8 cellular contexts compared by ENCODE assay signal in the genomic region with DNA sequence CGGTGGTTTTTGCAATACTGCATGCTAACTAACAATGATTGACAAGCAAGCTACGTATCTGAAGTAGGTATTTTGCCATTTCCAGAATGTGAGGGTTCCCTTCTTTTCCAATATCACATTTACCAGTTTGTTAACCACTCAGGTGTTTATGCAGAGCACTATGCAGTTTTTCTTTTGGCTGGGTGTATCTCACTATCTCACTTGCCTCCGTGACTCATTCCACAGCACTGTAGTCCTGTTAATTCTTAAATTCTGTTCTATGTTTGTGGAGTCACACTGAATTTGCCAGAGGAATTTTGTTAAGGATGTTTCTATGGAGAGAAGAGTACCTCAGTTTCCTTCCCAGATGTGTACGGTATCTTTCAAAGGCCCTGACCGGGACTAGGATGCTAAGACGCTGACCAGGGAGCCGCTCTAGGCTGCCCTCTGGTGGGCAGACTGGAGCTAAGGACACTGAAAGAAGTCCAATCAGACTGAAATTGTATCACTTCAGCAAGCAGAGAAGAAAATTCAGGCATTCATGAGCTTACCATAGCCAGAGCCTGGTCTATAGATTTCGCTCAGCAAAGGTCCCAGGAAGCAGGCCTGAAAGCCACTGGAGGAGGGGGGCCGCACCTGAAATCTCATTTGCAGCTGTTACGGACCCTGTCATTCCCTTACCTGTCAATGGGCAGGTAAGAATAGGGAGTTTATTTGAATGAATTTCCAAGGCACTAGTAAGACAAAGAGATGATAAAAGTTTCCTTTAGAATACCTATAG.
DNase-seq lines count a peak whose midpoint lies in the region; ATAC-seq, FAIRE-seq and TF ChIP-seq lines count a peak whose summit lies in the region.

No MANE protein-coding gene starts in this region.

- intact Hi-C loops in CD14-positive monocyte (cut with micrococcal nuclease), result no loop called here
- intact Hi-C loops in activated T-helper 2 cell treated with anti-CD3 and anti-CD28 coated beads, Interferon-gamma antibody, Interleukin-2, Interleukin-4, amounts not matched to agents 10 μg/mL and 5 μg/mL and 100 μg/mL, durations not matched to agents 14 hours and 24 hours and 36 hours (cut with micrococcal nuclease), result loop anchor here (1.0 kb wide), 1 partner anchor 601 kb away; no protein-coding TSS in a partner anchor
- intact Hi-C loops in psoas muscle (cut with DNase I), result loop anchor here (5.0 to 10.0 kb wide), 2 partner anchors 598 to 600 kb away; no protein-coding TSS in a partner anchor

- H3K27ac Mint-ChIP-seq in CD14-positive monocyte, result no peak overlapping the region
- no peak overlapping the region for H3K27ac Mint-ChIP-seq in activated T-helper 2 cell treated with anti-CD3 and anti-CD28 coated beads, Interferon-gamma antibody, Interleukin-2, Interleukin-4, amounts not matched to agents 10 μg/mL and 5 μg/mL and 100 μg/mL, durations not matched to agents 14 hours and 24 hours and 36 hours
- H3K27ac Mint-ChIP-seq in glutamatergic neuron (ENCODE audit: unreplicated experiment), result no peak overlapping the region

- peaks cover 0 to 3% (median 0%) of the 10 kb centered on the region in 7 donors for H3K9me3 Mint-ChIP-seq in CD14-positive monocyte
- H3K9me3 Mint-ChIP-seq in activated T-helper 2 cell treated with anti-CD3 and anti-CD28 coated beads, Interferon-gamma antibody, Interleukin-2, Interleukin-4, amounts not matched to agents 10 μg/mL and 5 μg/mL and 100 μg/mL, durations not matched to agents 14 hours and 24 hours and 36 hours, result no peaks in the 10 kb centered on the region
- peaks cover 2% of the 10 kb centered on the region for H3K9me3 Mint-ChIP-seq in glutamatergic neuron (ENCODE audit: unreplicated experiment)

- DNase-seq in CD14-positive monocyte (ENCODE audit: low spot score) (no peak), GM18507 (ENCODE audit: extremely low spot score, insufficient read length, low read depth) (peak; percentile 5), NB4 (ENCODE audit: low read depth) (peak; percentile 47), glutamatergic neuron (peak; percentile 83), psoas muscle (peak; percentile 15 to 53), NCI-H1930 (lab: John Stamatoyannopoulos, UW) (no peak)
- DNase-seq in activated T-helper 2 cell treated with anti-CD3 and anti-CD28 coated beads, Interferon-gamma antibody, Interleukin-2, Interleukin-4, amounts not matched to agents 10 μg/mL and 5 μg/mL and 100 μg/mL, durations not matched to agents 14 hours and 24 hours and 36 hours (ENCODE audit: low spot score), result peak; percentile 11

- TF ChIP-seq POLR2A in NB4 (IDR thresholded peaks at IDR 0.05; ENCODE audit: extremely low read depth, insufficient read length), result no peak

- H3K4me1 Mint-ChIP-seq in CD14-positive monocyte (no peaks in the 10 kb centered on the region), glutamatergic neuron (ENCODE audit: low read depth, unreplicated experiment) (no peaks in the 10 kb centered on the region)
- H3K4me1 Mint-ChIP-seq in activated T-helper 2 cell treated with anti-CD3 and anti-CD28 coated beads, Interferon-gamma antibody, Interleukin-2, Interleukin-4, amounts not matched to agents 10 μg/mL and 5 μg/mL and 100 μg/mL, durations not matched to agents 14 hours and 24 hours and 36 hours (ENCODE audit: low read depth), result no peaks in the 10 kb centered on the region

- ATAC-seq in HG02763 (IDR thresholded peaks at IDR 0.05; ENCODE audit: unreplicated experiment) (peak; percentile 96), psoas muscle (no peak)

- peaks cover 0 to 3% (median 0%) of the 10 kb centered on the region in 3 donors for H3K27me3 ChIP-seq in psoas muscle (ENCODE audit: insufficient read depth in 3 of 3, low read length in 2 of 3)

- H3K27ac ChIP-seq in psoas muscle, result no peak overlapping the region

- H3K36me3 Mint-ChIP-seq in CD14-positive monocyte (no peaks in the 10 kb centered on the region), glutamatergic neuron (ENCODE audit: unreplicated experiment) (no peaks in the 10 kb centered on the region)
- no peaks in the 10 kb centered on the region for H3K36me3 Mint-ChIP-seq in activated T-helper 2 cell treated with anti-CD3 and anti-CD28 coated beads, Interferon-gamma antibody, Interleukin-2, Interleukin-4, amounts not matched to agents 10 μg/mL and 5 μg/mL and 100 μg/mL, durations not matched to agents 14 hours and 24 hours and 36 hours (ENCODE audit: low read depth)

- WGBS in psoas muscle, 3 donors, result 47 to 53% (median 49%) methylated on average over 10 of the region's 10 CpGs

- no peaks in the 10 kb centered on the region for H3K4me1 ChIP-seq in psoas muscle

- TF ChIP-seq CTCF in CD14-positive monocyte (IDR thresholded peaks at IDR 0.05) (peak; percentile 52), NB4 (IDR thresholded peaks at IDR 0.05; ENCODE audit: low read depth, low read length) (peak; percentile 69), glutamatergic neuron (IDR thresholded peaks at IDR 0.05; ENCODE audit: partially characterized antibody, unreplicated experiment) (peak; percentile 85), psoas muscle (IDR thresholded peaks at IDR 0.05) (peak; percentile 47)

- no peak overlapping the region for H3K4me3 Mint-ChIP-seq in CD14-positive monocyte
- H3K4me3 Mint-ChIP-seq in activated T-helper 2 cell treated with anti-CD3 and anti-CD28 coated beads, Interferon-gamma antibody, Interleukin-2, Interleukin-4, amounts not matched to agents 10 μg/mL and 5 μg/mL and 100 μg/mL, durations not matched to agents 14 hours and 24 hours and 36 hours (ENCODE audit: low read depth), result no peak overlapping the region
- no peak overlapping the region for H3K4me3 Mint-ChIP-seq in glutamatergic neuron (ENCODE audit: unreplicated experiment)

- H3K27me3 Mint-ChIP-seq in CD14-positive monocyte (ENCODE audit: low read depth in 3 of 3), result no peaks in the 10 kb centered on the region
- no peaks in the 10 kb centered on the region for H3K27me3 Mint-ChIP-seq in activated T-helper 2 cell treated with anti-CD3 and anti-CD28 coated beads, Interferon-gamma antibody, Interleukin-2, Interleukin-4, amounts not matched to agents 10 μg/mL and 5 μg/mL and 100 μg/mL, durations not matched to agents 14 hours and 24 hours and 36 hours (ENCODE audit: low read depth)
- H3K27me3 Mint-ChIP-seq in glutamatergic neuron (ENCODE audit: unreplicated experiment), result peaks cover 5% of the 10 kb centered on the region

- H3K36me3 ChIP-seq in psoas muscle (ENCODE audit: insufficient read depth in 1 of 2, low read depth in 1 of 2), result no peaks in the 10 kb centered on the region

- no peaks in the 10 kb centered on the region for H3K9me3 ChIP-seq in psoas muscle

- FAIRE-seq in GM18507 (lab: Jason Lieb, UNC), result peak; percentile 80

- H3K4me3 ChIP-seq in NB4 (ENCODE audit: low read depth, low read length) (no peak overlapping the region), psoas muscle (no peak overlapping the region)

Comparison
In these comparisons a context has a peak if more than half of its experiments do, and no peak if none do; other contexts are left out.
1. DNase-seq: peak in GM18507 (single experiment), NB4 (single experiment), activated T-helper 2 cell treated with anti-CD3 and anti-CD28 coated beads, Interferon-gamma antibody, Interleukin-2, Interleukin-4, amounts not matched to agents 10 μg/mL and 5 μg/mL and 100 μg/mL, durations not matched to agents 14 hours and 24 hours and 36 hours (single experiment), glutamatergic neuron (single experiment) and psoas muscle (2 of 2); none in CD14-positive monocyte (single experiment) and NCI-H1930 (0 of 2).
2. intact Hi-C loops: an anchor here in activated T-helper 2 cell treated with anti-CD3 and anti-CD28 coated beads, Interferon-gamma antibody, Interleukin-2, Interleukin-4, amounts not matched to agents 10 μg/mL and 5 μg/mL and 100 μg/mL, durations not matched to agents 14 hours and 24 hours and 36 hours (1.0 kb wide) and psoas muscle (5.0 to 10.0 kb wide); none called in CD14-positive monocyte.
3. Peak in every context shown above with its lines, with median percentiles within 50 percentile points of each other: CTCF ChIP-seq.